ENCODE assay signal across 1 cellular context in genomic region chr7:34747176-34747781, GRCh38.
TF ChIP-seq lines count a peak whose summit lies in the region.

No MANE protein-coding gene starts in this region.

TF ChIP-seq in HepG2, 621 proteins besides CTCF, POLR2A, EP300 and RAD21:
- no peak for TF ChIP-seq HNRNPL (IDR thresholded peaks at IDR 0.05; ENCODE audit: low read depth, low read length)
- TF ChIP-seq ZNF3 (CRISPR knock-in tag; IDR thresholded peaks at IDR 0.05), result no peak
- no peak for TF ChIP-seq PRDM10 (CRISPR knock-in tag; IDR thresholded peaks at IDR 0.05; ENCODE audit: low read depth)
- no peak for TF ChIP-seq ARHGAP35 (CRISPR knock-in tag; IDR thresholded peaks at IDR 0.05; ENCODE audit: borderline replicate concordance)
- TF ChIP-seq JDP2 (CRISPR knock-in tag; IDR thresholded peaks at IDR 0.05; ENCODE audit: borderline replicate concordance), result no peak
- TF ChIP-seq, protein P1, sequence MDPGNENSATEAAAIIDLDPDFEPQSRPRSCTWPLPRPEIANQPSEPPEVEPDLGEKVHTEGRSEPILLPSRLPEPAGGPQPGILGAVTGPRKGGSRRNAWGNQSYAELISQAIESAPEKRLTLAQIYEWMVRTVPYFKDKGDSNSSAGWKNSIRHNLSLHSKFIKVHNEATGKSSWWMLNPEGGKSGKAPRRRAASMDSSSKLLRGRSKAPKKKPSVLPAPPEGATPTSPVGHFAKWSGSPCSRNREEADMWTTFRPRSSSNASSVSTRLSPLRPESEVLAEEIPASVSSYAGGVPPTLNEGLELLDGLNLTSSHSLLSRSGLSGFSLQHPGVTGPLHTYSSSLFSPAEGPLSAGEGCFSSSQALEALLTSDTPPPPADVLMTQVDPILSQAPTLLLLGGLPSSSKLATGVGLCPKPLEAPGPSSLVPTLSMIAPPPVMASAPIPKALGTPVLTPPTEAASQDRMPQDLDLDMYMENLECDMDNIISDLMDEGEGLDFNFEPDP (CRISPR knock-in tag; conservative IDR thresholded peaks at IDR 0.05), result no peak
- TF ChIP-seq ZNF138 (CRISPR knock-in tag; IDR thresholded peaks at IDR 0.05; ENCODE audit: low read depth), result no peak
- no peak for TF ChIP-seq ZNF780A (CRISPR knock-in tag; IDR thresholded peaks at IDR 0.05)
- no peak for TF ChIP-seq ZNF615 (CRISPR knock-in tag; IDR thresholded peaks at IDR 0.05; ENCODE audit: borderline replicate concordance)
- no peak for TF ChIP-seq RXRB (CRISPR knock-in tag; IDR thresholded peaks at IDR 0.05; ENCODE audit: borderline replicate concordance)
- TF ChIP-seq, protein P2, sequence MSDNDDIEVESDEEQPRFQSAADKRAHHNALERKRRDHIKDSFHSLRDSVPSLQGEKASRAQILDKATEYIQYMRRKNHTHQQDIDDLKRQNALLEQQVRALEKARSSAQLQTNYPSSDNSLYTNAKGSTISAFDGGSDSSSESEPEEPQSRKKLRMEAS (IDR thresholded peaks at IDR 0.05), result no peak
- no peak for TF ChIP-seq CHD2 (IDR thresholded peaks at IDR 0.05; ENCODE audit: low read depth, low read length)
- TF ChIP-seq ZNF552 (CRISPR knock-in tag; IDR thresholded peaks at IDR 0.05; ENCODE audit: borderline replicate concordance), result no peak
- no peak for TF ChIP-seq SALL2 (CRISPR knock-in tag; IDR thresholded peaks at IDR 0.05)
- TF ChIP-seq NR3C1 (CRISPR knock-in tag; IDR thresholded peaks at IDR 0.05), result no peak
- no peak for TF ChIP-seq MBD4 (IDR thresholded peaks at IDR 0.05; ENCODE audit: borderline replicate concordance, low read length)
- TF ChIP-seq ZNF333 (CRISPR knock-in tag; IDR thresholded peaks at IDR 0.05; ENCODE audit: borderline replicate concordance), result no peak
- TF ChIP-seq HDAC2 (CRISPR knock-in tag; IDR thresholded peaks at IDR 0.05), result no peak
